14 cellular contexts compared by ENCODE assay signal in genomic region chr16:535446-536405, GRCh38. TPM values are rescaled to one million over a fixed set of nuclear protein-coding genes. Genes with fewer than 3 reads are reported as not detected.
DNase-seq lines count a peak whose midpoint lies in the region; FAIRE-seq and TF ChIP-seq lines count a peak whose summit lies in the region.
"Had no signal": no experiment of that assay in that cellular context is flagged by ENCODE, and none has a peak within 500 bp of the region (broad histone marks: within the 10 kb centered on the region; RNA-seq: fewer than 3 reads in every experiment).

No MANE protein-coding gene starts in this region.

- POLR2A ChIA-PET in Caco-2 (lab: Charles Lee) = interaction anchor here (1.8 kb wide), 1 partner anchor 100 kb away, joined by 4 read pairs; the partner anchor contains the start of gene METTL26

- H3K4me3 ChIP-seq in Caco-2 (ENCODE audit: low read depth, low read length) (no peak overlapping the region), mammary epithelial cell (replicated peaks in 1 of 3; ENCODE audit: insufficient read depth in 1 of 3, low read depth in 2 of 3, low read length in 3 of 3) (no peak overlapping the region), kidney (ENCODE audit: low read length in 2 of 2) (no peak overlapping the region)

- H4K20me1 ChIP-seq in mammary epithelial cell (ENCODE audit: insufficient read depth, low read length) = peaks cover 22% of the 10 kb centered on the region

- DNase-seq in Caco-2 = no peak
- peak; percentile 83 for DNase-seq in LHCN-M2 (ENCODE audit: low read depth)
- peak; percentile 81 for DNase-seq in mammary epithelial cell
- peak; percentile 91 for DNase-seq in mesenteric fat pad (ENCODE audit: low spot score)
- no peak for DNase-seq in foreskin melanocyte
- no peak for DNase-seq in NCI-H446 treated with DMSO at 0.1 percent for 48 hours (lab: John Stamatoyannopoulos, UW)
- DNase-seq in kidney = no peak
- DNase-seq in KG1 (lab: John Stamatoyannopoulos, UW) = no peak
- DNase-seq: GDM1; stimulated activated CD4-positive, alpha-beta T cell treated with anti-CD3 and anti-CD28 coated beads, Interleukin-2, amount 100 ng/mL, for 24 hours had no signal

- intact Hi-C loops in Caco-2 (cut with micrococcal nuclease; ENCODE audit: unreplicated experiment) = no loop called here
- intact Hi-C loops in mammary epithelial cell (cut with micrococcal nuclease) = loop anchor here (2.0 kb wide), 1 partner anchor 75 kb away; no protein-coding TSS in a partner anchor
- intact Hi-C loops in kidney (cut with DNase I) = no loop called here

- no peak overlapping the region for H3K9ac ChIP-seq in mammary epithelial cell (ENCODE audit: insufficient read depth, low read length)
- no peak overlapping the region for H3K9ac ChIP-seq in kidney (ENCODE audit: low read length in 2 of 2)
- H3K9ac ChIP-seq: KMS-11 had no signal

- FAIRE-seq in kidney (lab: Jason Lieb, UNC) = no peak
- FAIRE-seq: islet of Langerhans had no signal

- in situ Hi-C loops in mammary epithelial cell (cut with MboI; ENCODE audit: low sequenced_read_pairs in 2 of 2) = no loop called here

- H3K27me3 ChIP-seq in Caco-2 (replicated peaks; ENCODE audit: control insufficient read depth, insufficient read depth, low read length) (no peaks in the 10 kb centered on the region), mammary epithelial cell (ENCODE audit: insufficient read depth, low read length) (no peaks in the 10 kb centered on the region)

- no peaks in the 10 kb centered on the region for H3K9me3 Mint-ChIP-seq in Caco-2 (ENCODE audit: unreplicated experiment)

- peaks cover 2% of the 10 kb centered on the region; the same call in 1 of the 2 replicates for H3K36me3 ChIP-seq in Caco-2 (ENCODE audit: control insufficient read depth, insufficient read depth, low read length)
- peaks cover 6% of the 10 kb centered on the region for H3K36me3 ChIP-seq in mammary epithelial cell (ENCODE audit: insufficient read depth, low read length)
- H3K36me3 ChIP-seq in kidney (ENCODE audit: control insufficient read depth in 1 of 2, insufficient read depth in 2 of 2, low read length in 2 of 2) = no peaks in the 10 kb centered on the region

- no peaks in the 10 kb centered on the region for H3K27me3 Mint-ChIP-seq in Caco-2 (ENCODE audit: insufficient read depth, unreplicated experiment)
- H3K27me3 Mint-ChIP-seq: activated naive CD8-positive, alpha-beta T cell had no signal

- CTCF ChIA-PET in Caco-2 (lab: Charles Lee) = no interaction called here
- CTCF ChIA-PET in mammary epithelial cell (lab: Charles Lee; ENCODE audit: low non-redundant PET) = no interaction called here

- peak overlapping the region; percentile 69 for H3K27ac Mint-ChIP-seq in Caco-2 (ENCODE audit: unreplicated experiment)
- H3K27ac Mint-ChIP-seq: activated naive CD8-positive, alpha-beta T cell had no signal

- dilution Hi-C loops in mammary epithelial cell (cut with HindIII; ENCODE audit: low sequenced_read_pairs) = no loop called here

- WGBS in mammary epithelial cell (ENCODE audit: low coverage, missing lambda C conversion rate) = 70% methylated on average over 23 of the region's 39 CpGs

- peak overlapping the region; percentile 15 for H3K4me2 ChIP-seq in mammary epithelial cell (ENCODE audit: insufficient read depth, low read depth, low read length)
- H3K4me2 ChIP-seq: KMS-11 had no signal

- H3K4me3 Mint-ChIP-seq in Caco-2 (ENCODE audit: unreplicated experiment) = no peak overlapping the region
- H3K4me3 Mint-ChIP-seq: activated naive CD8-positive, alpha-beta T cell had no signal

- H3K79me2 ChIP-seq in mammary epithelial cell (ENCODE audit: insufficient read depth, low read length) = peaks cover 98% of the 10 kb centered on the region

- peaks cover 28% of the 10 kb centered on the region for H3K4me1 ChIP-seq in Caco-2
- H3K4me1 ChIP-seq in mammary epithelial cell (ENCODE audit: insufficient read depth, low read length) = peaks cover 18% of the 10 kb centered on the region
- peaks cover 0 to 4% of the 10 kb centered on the region in 2 donors for H3K4me1 ChIP-seq in kidney (ENCODE audit: control insufficient read depth in 1 of 2, insufficient read depth in 1 of 2, low read depth in 1 of 2, low read length in 2 of 2)

- no peak overlapping the region for H2AFZ ChIP-seq in mammary epithelial cell (ENCODE audit: low read depth, low read length)

- no peaks in the 10 kb centered on the region for H3K4me1 Mint-ChIP-seq in Caco-2 (ENCODE audit: low read depth, unreplicated experiment)

- no TSS peak for BruUV-seq in Caco-2 (replicated peaks; lab: Mats Ljungman, UMichigan)
- BruUV-seq in mammary epithelial cell (replicated peaks; lab: Mats Ljungman, UMichigan) = no TSS peak

- H3K9me3 ChIP-seq in Caco-2 = no peaks in the 10 kb centered on the region
- H3K9me3 ChIP-seq in mammary epithelial cell (replicated peaks; ENCODE audit: insufficient read depth, low read length) = no peaks in the 10 kb centered on the region
- no peaks in the 10 kb centered on the region for H3K9me3 ChIP-seq in kidney (ENCODE audit: control insufficient read depth in 1 of 2, low read length in 2 of 2)

- H3K36me3 Mint-ChIP-seq in Caco-2 (ENCODE audit: insufficient read depth, unreplicated experiment) = peaks cover 34% of the 10 kb centered on the region
- H3K36me3 Mint-ChIP-seq: activated naive CD8-positive, alpha-beta T cell had no signal

- TF ChIP-seq CTCF in Caco-2 (IDR thresholded peaks at IDR 0.05; ENCODE audit: insufficient read depth in 1 of 2, low read depth in 1 of 2, low read length in 1 of 2, severe bottlenecking in 1 of 2, unreplicated experiment in 1 of 2) (no peak), mammary epithelial cell (conservative IDR thresholded peaks at IDR 0.05 in 1 of 2, IDR thresholded peaks at IDR 0.05 in 1 of 2; ENCODE audit: extremely low read depth in 1 of 2, insufficient read depth in 1 of 2, low read depth in 1 of 2, low read length in 2 of 2) (no peak), kidney (IDR thresholded peaks at IDR 0.05; ENCODE audit: borderline replicate concordance, extremely low read depth, insufficient read depth) (no peak)

- H3K27ac ChIP-seq in mammary epithelial cell (ENCODE audit: insufficient read depth, low read depth, low read length) (peak overlapping the region; percentile 13), kidney (ENCODE audit: low read depth in 2 of 2, low read length in 2 of 2) (no peak overlapping the region)
- H3K27ac ChIP-seq: KMS-11 had no signal

RNA-seq across cellular contexts. Expression of gene CAPN15, which starts 8.2 kb away (rescaled TPM):
- total RNA-seq in Caco-2 (2022) (85.3 and 87.9 TPM in 2 replicates), LHCN-M2 (2014; rRNA removed) (66.5 and 71.1 TPM in 2 replicates), mammary epithelial cell (10 to 100 TPM; 32.8 to 58.5 TPM), mesenteric fat pad (49.2 TPM), kidney (52.9 TPM)
- 19.5 TPM for polyA plus RNA-seq in LHCN-M2 (2012)
- polyA plus RNA-seq in mammary epithelial cell (18.9 TPM), kidney (ENCODE audit: insufficient read depth, low read depth, low replicate concordance) (17.9 TPM)
- 10.6 TPM for polyA minus RNA-seq in mammary epithelial cell

RNA-seq across cellular contexts. Expression of gene PRR35, which starts 24.5 kb away (rescaled TPM):
- total RNA-seq in Caco-2 (2022) = 0.14 TPM in 1 of 2 replicates, not detected in the other
- total RNA-seq in LHCN-M2 (2014; rRNA removed) = 0.06 TPM in 1 of 2 replicates, not detected in the other
- 0.02 TPM for polyA plus RNA-seq in LHCN-M2 (2012)
- not detected for total RNA-seq in mammary epithelial cell
- polyA plus RNA-seq in mammary epithelial cell = not detected
- not detected for polyA minus RNA-seq in mammary epithelial cell
- not detected for total RNA-seq in mesenteric fat pad
- total RNA-seq in kidney = 1.8 TPM
- 24.4 TPM for polyA plus RNA-seq in kidney (ENCODE audit: insufficient read depth, low read depth, low replicate concordance)
- total RNA-seq: T-helper 1 cell treated with Interleukin-12 subunit alpha and Interleukin-12 subunit beta and Interleukin-4 antibody, amounts not matched to agents 30 ng/mL and 1 ng/mL, for 36 hours had no signal

RNA-seq across cellular contexts. Expression of gene NHLRC4, which starts 31.1 kb away (rescaled TPM):
- total RNA-seq in Caco-2 (2022) (not detected in 2 replicates), LHCN-M2 (2014; rRNA removed) (0.11 TPM in 1 of 2 replicates, not detected in the other), mammary epithelial cell (under 1 TPM in 1 of 2 donors, not detected in 1; 0.17 TPM), mesenteric fat pad (1.3 TPM), kidney (3.3 TPM)
- not detected for polyA plus RNA-seq in LHCN-M2 (2012)
- polyA plus RNA-seq in mammary epithelial cell (0.06 TPM), kidney (ENCODE audit: insufficient read depth, low read depth, low replicate concordance) (17.4 TPM)
- not detected for polyA minus RNA-seq in mammary epithelial cell

RNA-seq across cellular contexts. Expression of gene PIGQ, which starts 34.0 kb away (rescaled TPM):
- total RNA-seq in Caco-2 (2022) (45.3 and 45.8 TPM in 2 replicates), LHCN-M2 (2014; rRNA removed) (46.7 and 51.4 TPM in 2 replicates), mammary epithelial cell (10 to 100 TPM; 24.7 to 45.5 TPM), mesenteric fat pad (32.4 TPM), kidney (92.9 TPM)
- polyA plus RNA-seq in LHCN-M2 (2012) = 20.0 TPM
- polyA plus RNA-seq in mammary epithelial cell (34.6 TPM), kidney (ENCODE audit: insufficient read depth, low read depth, low replicate concordance) (118 TPM)
- polyA minus RNA-seq in mammary epithelial cell = 44.1 TPM

RNA-seq across cellular contexts. Expression of gene RAB40C, which starts 54.1 kb away (rescaled TPM):
- total RNA-seq in Caco-2 (2022) (18.7 and 19.1 TPM in 2 replicates), LHCN-M2 (2014; rRNA removed) (11.9 and 13.3 TPM in 2 replicates), mammary epithelial cell (10 to 100 TPM; 11.3 to 19.9 TPM), mesenteric fat pad (17.3 TPM), kidney (24.0 TPM)
- 9.6 TPM for polyA plus RNA-seq in LHCN-M2 (2012)
- polyA plus RNA-seq in mammary epithelial cell (6.4 TPM), kidney (ENCODE audit: insufficient read depth, low read depth, low replicate concordance) (18.1 TPM)
- 2.7 TPM for polyA minus RNA-seq in mammary epithelial cell

Comparison
In these comparisons a context has a peak if more than half of its experiments do, and no peak if none do; other contexts are left out.
1. DNase-seq: peak in LHCN-M2 (single experiment), mammary epithelial cell (single experiment) and mesenteric fat pad (single experiment); none in Caco-2 (0 of 2), foreskin melanocyte (single experiment), NCI-H446 treated with DMSO at 0.1 percent for 48 hours (single experiment), kidney (single experiment) and KG1 (single experiment).